In genomic region chr2:232328038-232328435, GRCh38 we compare ENCODE assay signal across 19 cellular contexts. TPM values are rescaled to one million over a fixed set of nuclear protein-coding genes. Genes with fewer than 3 reads are reported as not detected.
DNase-seq lines count a peak whose midpoint lies in the region; ATAC-seq, FAIRE-seq and TF ChIP-seq lines count a peak whose summit lies in the region.
"Had no signal": no experiment of that assay in that cellular context is flagged by ENCODE, and none has a peak within 500 bp of the region (broad histone marks: within the 10 kb centered on the region; RNA-seq: fewer than 3 reads in every experiment).

No MANE protein-coding gene starts in this region.

- H3K9me3 Mint-ChIP-seq in activated CD4-positive, alpha-beta memory T cell treated with anti-CD3 and anti-CD28 coated beads for 36 hours, result no peaks in the 10 kb centered on the region
- no peaks in the 10 kb centered on the region for H3K9me3 Mint-ChIP-seq in activated CD4-positive, alpha-beta memory T cell treated with anti-CD3 and anti-CD28 coated beads, Interleukin-2, amount 10 ng/mL, durations not matched to agents 7 days and 5 days
- no peaks in the 10 kb centered on the region; a peak in 1 of 5 replicates for H3K9me3 Mint-ChIP-seq in H9
- no peaks in the 10 kb centered on the region for H3K9me3 Mint-ChIP-seq in activated naive CD8-positive, alpha-beta T cell treated with anti-CD3 and anti-CD28 coated beads, Interleukin-2, amount 50 U/mL, for 24 hours

- no peak overlapping the region for H2BK12ac ChIP-seq in H9 (ENCODE audit: insufficient read length, low read depth, low read length)

- no peaks in the 10 kb centered on the region for H3K79me2 ChIP-seq in H9 (ENCODE audit: insufficient read depth, low read length)

- H4K20me1 ChIP-seq in H9 (ENCODE audit: control insufficient read depth, insufficient read depth, insufficient read length), result no peaks in the 10 kb centered on the region

- no peak overlapping the region for H3K18ac ChIP-seq in H9 (ENCODE audit: insufficient read length, low read depth, low read length)

- H3K4me3 ChIP-seq in GM06990 (replicated peaks; ENCODE audit: low read depth, low read length) (no peak overlapping the region), small intestine (ENCODE audit: low read depth in 1 of 2, low read length in 2 of 2) (no peak overlapping the region)
- H3K4me3 ChIP-seq: HAP-1, prostate gland, thoracic aorta had no signal

- H3K4ac ChIP-seq in H9 (ENCODE audit: low read depth, low read length), result no peak overlapping the region

- TF ChIP-seq CTCF in GM06990 (IDR thresholded peaks at IDR 0.05; ENCODE audit: insufficient read depth, low read length, poor library complexity, severe bottlenecking) (peak; percentile 19), H9 (conservative IDR thresholded peaks at IDR 0.05) (no peak)

- no peak overlapping the region for H2BK5ac ChIP-seq in H9 (ENCODE audit: insufficient read length, low read length)

- no peaks in the 10 kb centered on the region for H3K36me3 ChIP-seq in GM06990 (ENCODE audit: control insufficient read depth, insufficient read depth, low read length)
- H3K36me3 ChIP-seq in small intestine (ENCODE audit: control insufficient read depth in 2 of 2, insufficient read depth in 2 of 2, low read length in 2 of 2), result no peaks in the 10 kb centered on the region
- H3K36me3 ChIP-seq: HAP-1, prostate gland, thoracic aorta had no signal

- no peak overlapping the region for H3K56ac ChIP-seq in H9 (ENCODE audit: insufficient read length, low read depth, low read length)

- DNase-seq in activated CD4-positive, alpha-beta memory T cell treated with anti-CD3 and anti-CD28 coated beads for 36 hours, result peak; percentile 9
- DNase-seq in activated CD4-positive, alpha-beta memory T cell treated with anti-CD3 and anti-CD28 coated beads, Interleukin-2, amount 10 ng/mL, durations not matched to agents 7 days and 5 days, result no peak
- DNase-seq in GM06990 (ENCODE audit: extremely low read depth, insufficient read length) (no peak), H9 (peak; percentile 30), germinal center (ENCODE audit: low spot score) (peak; percentile 18), DMS79 (lab: John Stamatoyannopoulos, UW) (no peak), small intestine (no peak)
- DNase-seq in activated naive CD8-positive, alpha-beta T cell treated with anti-CD3 and anti-CD28 coated beads, Interleukin-2, amount 50 U/mL, for 24 hours, result no peak
- DNase-seq: activated CD4-positive, alpha-beta T cell treated with anti-CD3 and anti-CD28 coated beads, Interleukin-2, amount 50 U/mL, for 4 hours; cerebellar nuclear complex; NCI-H187; SIG-M5; stimulated activated CD4-positive, alpha-beta T cell treated with anti-CD3 and anti-CD28 coated beads, Interleukin-1b, Interleukin-23, amount 100 ng/mL, for 48 hours had no signal

- no peaks in the 10 kb centered on the region for H3K27me3 Mint-ChIP-seq in activated CD4-positive, alpha-beta memory T cell treated with anti-CD3 and anti-CD28 coated beads for 36 hours
- H3K27me3 Mint-ChIP-seq in activated CD4-positive, alpha-beta memory T cell treated with anti-CD3 and anti-CD28 coated beads, Interleukin-2, amount 10 ng/mL, durations not matched to agents 7 days and 5 days, result no peaks in the 10 kb centered on the region
- H3K27me3 Mint-ChIP-seq in H9 (ENCODE audit: low read depth), result no peaks in the 10 kb centered on the region
- H3K27me3 Mint-ChIP-seq in activated naive CD8-positive, alpha-beta T cell treated with anti-CD3 and anti-CD28 coated beads, Interleukin-2, amount 50 U/mL, for 24 hours, result no peaks in the 10 kb centered on the region

- H3K4me1 ChIP-seq in H9 (ENCODE audit: insufficient read depth, low read length) (no peaks in the 10 kb centered on the region), small intestine (ENCODE audit: control insufficient read depth in 2 of 2, insufficient read depth in 1 of 2, low read depth in 1 of 2, low read length in 1 of 2) (no peaks in the 10 kb centered on the region)
- H3K4me1 ChIP-seq: HAP-1 had no signal

- POLR2A ChIA-PET in activated CD4-positive, alpha-beta memory T cell treated with anti-CD3 and anti-CD28 coated beads for 36 hours (lab: Charles Lee), result no interaction called here
- POLR2A ChIA-PET in activated CD4-positive, alpha-beta memory T cell treated with anti-CD3 and anti-CD28 coated beads, Interleukin-2, amount 10 ng/mL, durations not matched to agents 7 days and 5 days (lab: Charles Lee), result no interaction called here

- no peak overlapping the region for H3K14ac ChIP-seq in H9 (ENCODE audit: insufficient read depth, low read length)

- intact Hi-C loops in activated CD4-positive, alpha-beta memory T cell treated with anti-CD3 and anti-CD28 coated beads for 36 hours (cut with micrococcal nuclease), result no loop called here

- no peak overlapping the region for H2BK15ac ChIP-seq in H9 (ENCODE audit: low read depth, low read length)

- no peak overlapping the region for H4K5ac ChIP-seq in H9 (ENCODE audit: insufficient read length, low read depth, low read length)

- H3K4me3 Mint-ChIP-seq in activated CD4-positive, alpha-beta memory T cell treated with anti-CD3 and anti-CD28 coated beads for 36 hours, result no peak overlapping the region
- no peak overlapping the region for H3K4me3 Mint-ChIP-seq in activated CD4-positive, alpha-beta memory T cell treated with anti-CD3 and anti-CD28 coated beads, Interleukin-2, amount 10 ng/mL, durations not matched to agents 7 days and 5 days
- H3K4me3 Mint-ChIP-seq in H9, result no peak overlapping the region
- no peak overlapping the region for H3K4me3 Mint-ChIP-seq in activated naive CD8-positive, alpha-beta T cell treated with anti-CD3 and anti-CD28 coated beads, Interleukin-2, amount 50 U/mL, for 24 hours

- H2AK5ac ChIP-seq in H9 (ENCODE audit: insufficient read length, low read length), result no peak overlapping the region

- CTCF ChIA-PET in activated CD4-positive, alpha-beta memory T cell treated with anti-CD3 and anti-CD28 coated beads for 36 hours (lab: Charles Lee), result interaction anchor here (1.0 to 5.2 kb wide), 8 partner anchors 12 to 434 kb away, joined by 3 to 49 read pairs (median 4); partner anchors contain the start of gene NPPC
- CTCF ChIA-PET in activated CD4-positive, alpha-beta memory T cell treated with anti-CD3 and anti-CD28 coated beads, Interleukin-2, amount 10 ng/mL, durations not matched to agents 7 days and 5 days (lab: Charles Lee), result interaction anchor here (0.9 to 4.6 kb wide), 11 partner anchors 12 to 428 kb away, joined by 3 to 29 read pairs (median 5); partner anchors contain the start of gene NPPC

- H3K27me3 ChIP-seq in GM06990 (replicated peaks; ENCODE audit: control insufficient read depth, insufficient read depth, low read length), result no peaks in the 10 kb centered on the region
- H3K27me3 ChIP-seq in H9 (ENCODE audit: insufficient read depth, low read length), result no peaks in the 10 kb centered on the region
- H3K27me3 ChIP-seq in small intestine (ENCODE audit: control insufficient read depth in 2 of 2, insufficient read depth in 2 of 2, low read length in 2 of 2), result no peaks in the 10 kb centered on the region

- H3K4me2 ChIP-seq in H9 (ENCODE audit: insufficient read depth, insufficient read length, low read length), result no peak overlapping the region

- H2AFZ ChIP-seq in H9 (ENCODE audit: low read length), result no peak overlapping the region

- H3K23me2 ChIP-seq in H9 (ENCODE audit: insufficient read length, low read depth, low read length, poor library complexity, severe bottlenecking), result no peaks in the 10 kb centered on the region

- no peak overlapping the region for H3K9ac ChIP-seq in H9 (ENCODE audit: extremely low read depth, insufficient read length, low read length)

- no peak overlapping the region for H4K8ac ChIP-seq in H9 (replicated peaks; ENCODE audit: insufficient read length, low read depth, low read length)

- WGBS in H9 (ENCODE audit: extremely low coverage, insufficient read length, low lambda C conversion rate), result no CpG with 5 or more reads among the region's 2 CpGs
- WGBS in small intestine, 3 donors, result 76 to 96% (median 86%) methylated on average over 2 of the region's 2 CpGs

- FAIRE-seq in small intestine (lab: Jason Lieb, UNC), result no peak
- FAIRE-seq: endothelial cell of umbilical vein had no signal

- H4K91ac ChIP-seq in H9 (ENCODE audit: insufficient read length, low read depth, low read length), result no peak overlapping the region

- H2BK20ac ChIP-seq in H9 (ENCODE audit: low read depth, low read length, poor library complexity, severe bottlenecking), result no peak overlapping the region

- ATAC-seq in activated naive CD8-positive, alpha-beta T cell treated with anti-CD3 and anti-CD28 coated beads, Interleukin-2, amount 50 U/mL, for 24 hours, result no peak

- no peaks in the 10 kb centered on the region for H3K36me3 Mint-ChIP-seq in activated CD4-positive, alpha-beta memory T cell treated with anti-CD3 and anti-CD28 coated beads for 36 hours
- H3K36me3 Mint-ChIP-seq in activated CD4-positive, alpha-beta memory T cell treated with anti-CD3 and anti-CD28 coated beads, Interleukin-2, amount 10 ng/mL, durations not matched to agents 7 days and 5 days (ENCODE audit: low read depth), result no peaks in the 10 kb centered on the region
- no peaks in the 10 kb centered on the region; a peak in 1 of 7 replicates for H3K36me3 Mint-ChIP-seq in H9 (ENCODE audit: insufficient read depth in 1 of 3, low read depth in 3 of 3)
- no peaks in the 10 kb centered on the region for H3K36me3 Mint-ChIP-seq in activated naive CD8-positive, alpha-beta T cell treated with anti-CD3 and anti-CD28 coated beads, Interleukin-2, amount 50 U/mL, for 24 hours (ENCODE audit: low read depth)

- peaks cover 3% of the 10 kb centered on the region for H3K4me1 Mint-ChIP-seq in activated CD4-positive, alpha-beta memory T cell treated with anti-CD3 and anti-CD28 coated beads for 36 hours (ENCODE audit: low read depth)
- H3K4me1 Mint-ChIP-seq in activated CD4-positive, alpha-beta memory T cell treated with anti-CD3 and anti-CD28 coated beads, Interleukin-2, amount 10 ng/mL, durations not matched to agents 7 days and 5 days, result no peaks in the 10 kb centered on the region
- H3K4me1 Mint-ChIP-seq in H9, result peaks cover 7 to 25% of the 10 kb centered on the region in 2 experiments; a peak in 3 of 4 replicates
- H3K4me1 Mint-ChIP-seq in activated naive CD8-positive, alpha-beta T cell treated with anti-CD3 and anti-CD28 coated beads, Interleukin-2, amount 50 U/mL, for 24 hours, result peaks cover 9% of the 10 kb centered on the region

- no peak overlapping the region for H3T11ph ChIP-seq in H9 (ENCODE audit: low read length)

- H2BK120ac ChIP-seq in H9 (ENCODE audit: low read depth, low read length, poor library complexity, severe bottlenecking), result no peak overlapping the region

- no peaks in the 10 kb centered on the region for H3K9me3 ChIP-seq in H9 (ENCODE audit: control insufficient read depth, low read depth, low read length)
- H3K9me3 ChIP-seq in small intestine (ENCODE audit: control insufficient read depth, low read depth), result no peaks in the 10 kb centered on the region
- H3K9me3 ChIP-seq: HAP-1, prostate gland, thoracic aorta had no signal

- H3K27ac Mint-ChIP-seq in activated CD4-positive, alpha-beta memory T cell treated with anti-CD3 and anti-CD28 coated beads for 36 hours, result no peak overlapping the region
- no peak overlapping the region for H3K27ac Mint-ChIP-seq in activated CD4-positive, alpha-beta memory T cell treated with anti-CD3 and anti-CD28 coated beads, Interleukin-2, amount 10 ng/mL, durations not matched to agents 7 days and 5 days
- H3K27ac Mint-ChIP-seq in H9, result peak overlapping the region in 1 of 3 experiments; percentile 85; a peak in 1 of 7 replicates
- H3K27ac Mint-ChIP-seq in activated naive CD8-positive, alpha-beta T cell treated with anti-CD3 and anti-CD28 coated beads, Interleukin-2, amount 50 U/mL, for 24 hours, result no peak overlapping the region

- H3K27ac ChIP-seq in H9 (ENCODE audit: insufficient read length, low read depth, low read length), result no peak overlapping the region
- no peak overlapping the region for H3K27ac ChIP-seq in small intestine (ENCODE audit: low read depth in 1 of 2, low read length in 1 of 2)
- H3K27ac ChIP-seq: prostate gland, thoracic aorta had no signal

- H3K23ac ChIP-seq in H9 (ENCODE audit: insufficient read length, low read depth, low read length), result no peak overlapping the region

- H3K79me1 ChIP-seq in H9 (ENCODE audit: insufficient read depth, low read depth, low read length, poor library complexity, severe bottlenecking), result no peaks in the 10 kb centered on the region

RNA-seq across cellular contexts. Expression of gene ALPP, which starts 50.5 kb away (rescaled TPM):
- total RNA-seq in activated CD4-positive, alpha-beta memory T cell treated with anti-CD3 and anti-CD28 coated beads for 36 hours, result not detected
- not detected for total RNA-seq in activated CD4-positive, alpha-beta memory T cell treated with anti-CD3 and anti-CD28 coated beads, Interleukin-2, amount 10 ng/mL, durations not matched to agents 7 days and 5 days
- 0.15 and 0.20 TPM in 2 replicates for total RNA-seq in H9 (2021)
- polyA plus RNA-seq in small intestine, result not detected
- total RNA-seq: endothelial cell of umbilical vein, myocyte, thoracic aorta had no signal
- polyA plus RNA-seq: AG04450, endothelial cell of umbilical vein had no signal

Comparison
In these comparisons a context has a peak if more than half of its experiments do, and no peak if none do; other contexts are left out.
1. DNase-seq: peak in activated CD4-positive, alpha-beta memory T cell treated with anti-CD3 and anti-CD28 coated beads for 36 hours (single experiment), H9 (single experiment) and germinal center (single experiment); none in activated CD4-positive, alpha-beta memory T cell treated with anti-CD3 and anti-CD28 coated beads, Interleukin-2, amount 10 ng/mL, durations not matched to agents 7 days and 5 days (single experiment), GM06990 (single experiment), DMS79 (single experiment), activated naive CD8-positive, alpha-beta T cell treated with anti-CD3 and anti-CD28 coated beads, Interleukin-2, amount 50 U/mL, for 24 hours (single experiment) and small intestine (single experiment).